In the genomic region with DNA sequence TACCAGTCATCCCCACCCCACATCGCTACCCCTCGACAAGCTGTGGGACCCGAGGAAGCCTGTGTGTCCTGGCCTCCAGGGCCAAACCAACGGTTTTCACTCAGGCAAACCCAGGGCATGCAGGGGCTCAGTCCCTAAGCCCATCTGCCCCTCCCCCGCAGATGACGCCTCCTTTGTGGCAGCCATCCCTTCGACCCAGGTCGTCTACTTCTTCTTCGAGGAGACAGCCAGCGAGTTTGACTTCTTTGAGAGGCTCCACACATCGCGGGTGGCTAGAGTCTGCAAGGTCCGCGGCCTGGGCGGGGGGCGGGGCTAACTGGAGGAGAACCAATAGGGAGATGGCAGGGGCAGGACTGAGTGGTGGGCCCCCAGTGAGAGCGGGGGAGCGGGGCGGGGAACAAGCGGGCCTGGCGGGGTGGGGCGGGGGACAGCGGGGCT, we compare ENCODE assay signal across 8 cellular contexts. TPM values are rescaled to one million over a fixed set of nuclear protein-coding genes. Genes with fewer than 3 reads are reported as not detected.
DNase-seq lines count a peak whose midpoint lies in the region; ATAC-seq and TF ChIP-seq lines count a peak whose summit lies in the region.

No MANE protein-coding gene starts in this region.

- DNase-seq in BE2C: peak; percentile 95
- peak; percentile 86 for DNase-seq in NCI-H2227 (lab: John Stamatoyannopoulos, UW; ENCODE audit: unreplicated experiment)
- peak; percentile 82 for DNase-seq in activated T-cell treated with anti-CD3 and anti-CD28 coated beads for 48 hours (ENCODE audit: low read depth)
- DNase-seq in esophagus muscularis mucosa (ENCODE audit: extremely low spot score): peak; percentile 96
- DNase-seq in natural killer cell: no peak
- peak; percentile 24 to 38 for DNase-seq in stimulated activated CD8-positive, alpha-beta memory T cell treated with anti-CD3 and anti-CD28 coated beads, Interleukin-7, amount 100 ng/mL, for 1 hour (ENCODE audit: low read depth in 2 of 2)
- no peak for DNase-seq in middle frontal gyrus (ENCODE audit: extremely low spot score, low spot score)

- peaks cover 12 to 18% of the 10 kb centered on the region in 2 donors for H3K4me1 Mint-ChIP-seq in natural killer cell

- peaks cover 5 to 7% of the 10 kb centered on the region in 2 donors for H3K27me3 Mint-ChIP-seq in natural killer cell (ENCODE audit: low read depth in 2 of 2)

- H3K9me3 Mint-ChIP-seq in natural killer cell: no peaks in the 10 kb centered on the region

- TF ChIP-seq POLR2A in esophagus muscularis mucosa (IDR thresholded peaks at IDR 0.05; ENCODE audit: low read depth): no peak

- 6% methylated on average over 15 of the region's 23 CpGs for WGBS in esophagus muscularis mucosa

- TF ChIP-seq CTCF in BE2C (IDR thresholded peaks at IDR 0.05; ENCODE audit: low read depth, low read length) (no peak), esophagus muscularis mucosa (IDR thresholded peaks at IDR 0.05) (no peak), natural killer cell (IDR thresholded peaks at IDR 0.05) (no peak)

- H3K9me3 ChIP-seq in BE2C (no peaks in the 10 kb centered on the region), esophagus muscularis mucosa (no peaks in the 10 kb centered on the region)

- ATAC-seq in natural killer cell (peak; percentile 87 to 94 (median 93)), HG03139 (IDR thresholded peaks at IDR 0.05; ENCODE audit: unreplicated experiment) (no peak)

- H3K4me3 ChIP-seq in BE2C (ENCODE audit: low read depth, low read length) (peak overlapping the region; percentile 52), esophagus muscularis mucosa (peak overlapping the region; percentile 61 to 68 (median 62))

- peaks cover 16% of the 10 kb centered on the region for H3K4me1 ChIP-seq in BE2C
- H3K4me1 ChIP-seq in esophagus muscularis mucosa: peaks cover 20 to 28% (median 24%) of the 10 kb centered on the region in 4 donors

- intact Hi-C loops in esophagus muscularis mucosa (cut with DNase I) (no loop called here), natural killer cell (cut with micrococcal nuclease) (no loop called here)

- H3K27me3 ChIP-seq in BE2C (no peaks in the 10 kb centered on the region), esophagus muscularis mucosa (no peaks in the 10 kb centered on the region)

- H3K36me3 Mint-ChIP-seq in natural killer cell: no peaks in the 10 kb centered on the region

- H3K27ac Mint-ChIP-seq in natural killer cell: peak overlapping the region in 1 of 2 donors; percentile 79

- H3K36me3 ChIP-seq in BE2C (no peaks in the 10 kb centered on the region), esophagus muscularis mucosa (no peaks in the 10 kb centered on the region)

- peak overlapping the region; percentile 68 to 79 (median 74) for H3K27ac ChIP-seq in esophagus muscularis mucosa (replicated peaks in 1 of 4)

- H3K4me3 Mint-ChIP-seq in natural killer cell: peak overlapping the region; percentile 64

- no peak for TF ChIP-seq EP300 in esophagus muscularis mucosa (IDR thresholded peaks at IDR 0.05)

RNA-seq across cellular contexts. Expression of gene SEMA4A, which starts 7.4 kb away (rescaled TPM):
- 1.6 TPM for polyA plus RNA-seq in BE2C (2012; ENCODE audit: insufficient read depth, insufficient read length, low read depth)
- total RNA-seq in esophagus muscularis mucosa: 1 to 10 TPM; 1.7 to 4.1 (median 2.6) TPM
- total RNA-seq in natural killer cell: 10 to 100 TPM in 1 of 3 donors, 1 to 10 TPM in 2; 2.6 to 13.0 (median 7.0) TPM

RNA-seq across cellular contexts. Expression of gene SLC25A44, which starts 33.1 kb away (rescaled TPM):
- polyA plus RNA-seq in BE2C (2012; ENCODE audit: insufficient read depth, insufficient read length, low read depth): 47.2 TPM
- total RNA-seq in esophagus muscularis mucosa: 10 to 100 TPM in 3 of 4 donors, 1 to 10 TPM in 1; 8.3 to 18.2 (median 15.0) TPM
- 10 to 100 TPM; 17.1 to 49.2 (median 22.0) TPM for total RNA-seq in natural killer cell

RNA-seq across cellular contexts. Expression of gene LMNA, which starts 46.3 kb away (rescaled TPM):
- polyA plus RNA-seq in BE2C (2012; ENCODE audit: insufficient read depth, insufficient read length, low read depth): 312 TPM
- total RNA-seq in esophagus muscularis mucosa (100 to 1,000 TPM; 311 to 589 (median 380) TPM), natural killer cell (100 to 1,000 TPM; 201 to 504 (median 273) TPM)

RNA-seq across cellular contexts. Expression of gene PMF1, which starts 52.0 kb away (rescaled TPM):
- 107 TPM for polyA plus RNA-seq in BE2C (2012; ENCODE audit: insufficient read depth, insufficient read length, low read depth)
- total RNA-seq in esophagus muscularis mucosa (10 to 100 TPM; 45.0 to 60.4 (median 50.2) TPM), natural killer cell (10 to 100 TPM; 61.5 to 70.3 (median 64.0) TPM)

Comparison
In these comparisons a context has a peak if more than half of its experiments do, and no peak if none do; other contexts are left out.
1. DNase-seq: peak in BE2C (single experiment), NCI-H2227 (single experiment), activated T-cell treated with anti-CD3 and anti-CD28 coated beads for 48 hours (single experiment), esophagus muscularis mucosa (single experiment) and stimulated activated CD8-positive, alpha-beta memory T cell treated with anti-CD3 and anti-CD28 coated beads, Interleukin-7, amount 100 ng/mL, for 1 hour (2 of 2); none in natural killer cell (single experiment) and middle frontal gyrus (single experiment).